Comparison of ENCODE assay signal across 11 cellular contexts in genomic region chr20:39676857-39677351, GRCh38.
DNase-seq lines count a peak whose midpoint lies in the region; ATAC-seq and TF ChIP-seq lines count a peak whose summit lies in the region.
"Had no signal": no experiment of that assay in that cellular context is flagged by ENCODE, and none has a peak within 500 bp of the region (broad histone marks: within the 10 kb centered on the region; RNA-seq: fewer than 3 reads in every experiment).

No MANE protein-coding gene starts in this region.

- TF ChIP-seq CTCF in GM12875 (IDR thresholded peaks at IDR 0.05; ENCODE audit: borderline replicate concordance, insufficient read depth, low read depth, low read length) (peak; percentile 32; the same call in 1 of the 2 replicates), Peyer's patch (IDR thresholded peaks at IDR 0.05) (peak in 3 of 6 experiments; percentile 20 to 46 (median 44))

- TF ChIP-seq POLR2A in Peyer's patch (IDR thresholded peaks at IDR 0.05), result no peak

- DNase-seq in AG08395 (ENCODE audit: low spot score) (peak; percentile 23), Peyer's patch (peak in 1 of 3 donors; percentile 58), iPS-NIHi7 (ENCODE audit: extremely low spot score) (peak; percentile 45), cerebellar nuclear complex (lab: John Stamatoyannopoulos, UW) (no peak)
- DNase-seq in stimulated activated naive CD8-positive, alpha-beta T cell treated with anti-CD3 and anti-CD28 coated beads, Interleukin-15, Interleukin-2, amounts not matched to agents 100 U/mL and 50 U/mL, for 24 hours, result no peak
- DNase-seq in stimulated activated CD4-positive, alpha-beta T cell treated with anti-CD3 and anti-CD28 coated beads, Interleukin-15, amount 100 ng/mL, for 24 hours, result no peak
- DNase-seq: activated gamma-delta T cell, NCI-H446 treated with DMSO at 0.1 percent for 48 hours had no signal

- peak overlapping the region in 3 of 4 donors; percentile 40 to 76 (median 71) for H3K27ac ChIP-seq in Peyer's patch

- H3K9me3 ChIP-seq in Peyer's patch, result no peaks in the 10 kb centered on the region

- H3K4me1 ChIP-seq in Peyer's patch, result peaks cover 0 to 6% (median 0%) of the 10 kb centered on the region in 4 donors

- no peak overlapping the region for H3K4me3 ChIP-seq in GM12875 (ENCODE audit: low read depth, low read length)
- no peak overlapping the region for H3K4me3 ChIP-seq in Peyer's patch
- H3K4me3 ChIP-seq: lung had no signal

- no peaks in the 10 kb centered on the region for H3K27me3 ChIP-seq in Peyer's patch

- H3K36me3 ChIP-seq in Peyer's patch, result no peaks in the 10 kb centered on the region

- no peak for ATAC-seq in HG02610 (IDR thresholded peaks at IDR 0.05; ENCODE audit: unreplicated experiment)
- no peak for ATAC-seq in stimulated activated naive CD8-positive, alpha-beta T cell treated with anti-CD3 and anti-CD28 coated beads, Interleukin-15, Interleukin-2, amounts not matched to agents 100 U/mL and 50 U/mL, for 24 hours

Comparison
In these comparisons a context has a peak if more than half of its experiments do, and no peak if none do; other contexts are left out.
1. DNase-seq: peak in AG08395 (single experiment) and iPS-NIHi7 (single experiment); none in cerebellar nuclear complex (0 of 2), stimulated activated naive CD8-positive, alpha-beta T cell treated with anti-CD3 and anti-CD28 coated beads, Interleukin-15, Interleukin-2, amounts not matched to agents 100 U/mL and 50 U/mL, for 24 hours (single experiment) and stimulated activated CD4-positive, alpha-beta T cell treated with anti-CD3 and anti-CD28 coated beads, Interleukin-15, amount 100 ng/mL, for 24 hours (single experiment).